ENCODE assay signal across 1 cellular context in genomic region chr20:35708502-35708901, GRCh38.
TF ChIP-seq lines count a peak whose summit lies in the region.

No MANE protein-coding gene starts in this region.

TF ChIP-seq in GM12878, 131 proteins besides CTCF, POLR2A, EP300 and RAD21:
- TF ChIP-seq, protein P1, sequence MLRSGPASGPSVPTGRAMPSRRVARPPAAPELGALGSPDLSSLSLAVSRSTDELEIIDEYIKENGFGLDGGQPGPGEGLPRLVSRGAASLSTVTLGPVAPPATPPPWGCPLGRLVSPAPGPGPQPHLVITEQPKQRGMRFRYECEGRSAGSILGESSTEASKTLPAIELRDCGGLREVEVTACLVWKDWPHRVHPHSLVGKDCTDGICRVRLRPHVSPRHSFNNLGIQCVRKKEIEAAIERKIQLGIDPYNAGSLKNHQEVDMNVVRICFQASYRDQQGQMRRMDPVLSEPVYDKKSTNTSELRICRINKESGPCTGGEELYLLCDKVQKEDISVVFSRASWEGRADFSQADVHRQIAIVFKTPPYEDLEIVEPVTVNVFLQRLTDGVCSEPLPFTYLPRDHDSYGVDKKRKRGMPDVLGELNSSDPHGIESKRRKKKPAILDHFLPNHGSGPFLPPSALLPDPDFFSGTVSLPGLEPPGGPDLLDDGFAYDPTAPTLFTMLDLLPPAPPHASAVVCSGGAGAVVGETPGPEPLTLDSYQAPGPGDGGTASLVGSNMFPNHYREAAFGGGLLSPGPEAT (IDR thresholded peaks at IDR 0.05; ENCODE audit: low read depth), result no peak
- TF ChIP-seq SMAD1 (IDR thresholded peaks at IDR 0.05; ENCODE audit: low read depth, partially characterized antibody) (no peak), SIN3A (IDR thresholded peaks at IDR 0.05; ENCODE audit: low read depth, low read length) (no peak), NR2F1 (conservative IDR thresholded peaks at IDR 0.05) (no peak), NR2C2 (IDR thresholded peaks at IDR 0.05; ENCODE audit: borderline replicate concordance, control insufficient read depth, insufficient read length, low read depth) (no peak), PAX5 (IDR thresholded peaks at IDR 0.05; ENCODE audit: borderline replicate concordance, low read depth, low read length) (no peak), JUND (IDR thresholded peaks at IDR 0.05; ENCODE audit: low read depth, low read length) (no peak), PML (IDR thresholded peaks at IDR 0.05; ENCODE audit: low read length) (no peak), HDGF (IDR thresholded peaks at IDR 0.05) (no peak), NFIC (IDR thresholded peaks at IDR 0.05; ENCODE audit: low read depth, low read length) (no peak), NRF1 (conservative IDR thresholded peaks at IDR 0.05; ENCODE audit: low read depth, low read length) (no peak)
- TF ChIP-seq, protein P2, sequence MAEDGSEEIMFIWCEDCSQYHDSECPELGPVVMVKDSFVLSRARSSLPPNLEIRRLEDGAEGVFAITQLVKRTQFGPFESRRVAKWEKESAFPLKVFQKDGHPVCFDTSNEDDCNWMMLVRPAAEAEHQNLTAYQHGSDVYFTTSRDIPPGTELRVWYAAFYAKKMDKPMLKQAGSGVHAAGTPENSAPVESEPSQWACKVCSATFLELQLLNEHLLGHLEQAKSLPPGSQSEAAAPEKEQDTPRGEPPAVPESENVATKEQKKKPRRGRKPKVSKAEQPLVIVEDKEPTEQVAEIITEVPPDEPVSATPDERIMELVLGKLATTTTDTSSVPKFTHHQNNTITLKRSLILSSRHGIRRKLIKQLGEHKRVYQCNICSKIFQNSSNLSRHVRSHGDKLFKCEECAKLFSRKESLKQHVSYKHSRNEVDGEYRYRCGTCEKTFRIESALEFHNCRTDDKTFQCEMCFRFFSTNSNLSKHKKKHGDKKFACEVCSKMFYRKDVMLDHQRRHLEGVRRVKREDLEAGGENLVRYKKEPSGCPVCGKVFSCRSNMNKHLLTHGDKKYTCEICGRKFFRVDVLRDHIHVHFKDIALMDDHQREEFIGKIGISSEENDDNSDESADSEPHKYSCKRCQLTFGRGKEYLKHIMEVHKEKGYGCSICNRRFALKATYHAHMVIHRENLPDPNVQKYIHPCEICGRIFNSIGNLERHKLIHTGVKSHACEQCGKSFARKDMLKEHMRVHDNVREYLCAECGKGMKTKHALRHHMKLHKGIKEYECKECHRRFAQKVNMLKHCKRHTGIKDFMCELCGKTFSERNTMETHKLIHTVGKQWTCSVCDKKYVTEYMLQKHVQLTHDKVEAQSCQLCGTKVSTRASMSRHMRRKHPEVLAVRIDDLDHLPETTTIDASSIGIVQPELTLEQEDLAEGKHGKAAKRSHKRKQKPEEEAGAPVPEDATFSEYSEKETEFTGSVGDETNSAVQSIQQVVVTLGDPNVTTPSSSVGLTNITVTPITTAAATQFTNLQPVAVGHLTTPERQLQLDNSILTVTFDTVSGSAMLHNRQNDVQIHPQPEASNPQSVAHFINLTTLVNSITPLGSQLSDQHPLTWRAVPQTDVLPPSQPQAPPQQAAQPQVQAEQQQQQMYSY (CRISPR knock-in tag; IDR thresholded peaks at IDR 0.05), result no peak
- TF ChIP-seq, protein P3, sequence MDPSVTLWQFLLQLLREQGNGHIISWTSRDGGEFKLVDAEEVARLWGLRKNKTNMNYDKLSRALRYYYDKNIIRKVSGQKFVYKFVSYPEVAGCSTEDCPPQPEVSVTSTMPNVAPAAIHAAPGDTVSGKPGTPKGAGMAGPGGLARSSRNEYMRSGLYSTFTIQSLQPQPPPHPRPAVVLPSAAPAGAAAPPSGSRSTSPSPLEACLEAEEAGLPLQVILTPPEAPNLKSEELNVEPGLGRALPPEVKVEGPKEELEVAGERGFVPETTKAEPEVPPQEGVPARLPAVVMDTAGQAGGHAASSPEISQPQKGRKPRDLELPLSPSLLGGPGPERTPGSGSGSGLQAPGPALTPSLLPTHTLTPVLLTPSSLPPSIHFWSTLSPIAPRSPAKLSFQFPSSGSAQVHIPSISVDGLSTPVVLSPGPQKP (IDR thresholded peaks at IDR 0.05; ENCODE audit: low read depth, low read length), result no peak
